In genomic region chr18:55449412-55450140, GRCh38 we compare ENCODE assay signal across 21 cellular contexts.
"Had no signal": no experiment of that assay in that cellular context is flagged by ENCODE, and none has a peak within 500 bp of the region (broad histone marks: within the 10 kb centered on the region; RNA-seq: fewer than 3 reads in every experiment).

No MANE protein-coding gene starts in this region.

- H3K9ac ChIP-seq: neural progenitor cell had no signal

- H3K4me3 ChIP-seq: dorsolateral prefrontal cortex, gastrocnemius medialis, mucosa of descending colon, neural progenitor cell, pancreas, stomach had no signal

- H3K4me1 ChIP-seq: pancreas had no signal

- H3K27ac ChIP-seq: neural progenitor cell, pancreas, stomach had no signal

- H3K4me3 Mint-ChIP-seq: naive thymus-derived CD8-positive, alpha-beta T cell; neural progenitor cell; type B pancreatic cell had no signal

- ATAC-seq: esophagus mucosa; gastrocnemius medialis; left lobe of liver; mucosa of descending colon; naive thymus-derived CD8-positive, alpha-beta T cell; pancreas; right cardiac atrium had no signal

- H2AFZ ChIP-seq: neural progenitor cell had no signal

- H3K4me2 ChIP-seq: neural progenitor cell had no signal

- H3K36me3 ChIP-seq: gastrocnemius medialis, neural progenitor cell, pancreas, stomach had no signal

- H3K27ac Mint-ChIP-seq: naive thymus-derived CD8-positive, alpha-beta T cell; neural progenitor cell; progenitor cell of endocrine pancreas; type B pancreatic cell had no signal

- DNase-seq: cortex of kidney; dorsolateral prefrontal cortex; effector CD8-positive, alpha-beta T cell; gastrocnemius medialis; glutamatergic neuron; islet precursor cell; mammary epithelial cell; mucosa of descending colon; naive thymus-derived CD8-positive, alpha-beta T cell; nucleus accumbens; pancreas; right cardiac atrium; small intestine; stimulated activated CD4-positive, alpha-beta T cell treated with anti-CD3 and anti-CD28 coated beads, Interleukin-12 subunit alpha, Interleukin-12 subunit beta, amount 100 ng/mL, for 4 hours; stimulated activated naive CD4-positive, alpha-beta T cell; stomach had no signal

- H3K27me3 Mint-ChIP-seq: progenitor cell of endocrine pancreas, type B pancreatic cell had no signal

- H3K9me3 ChIP-seq: gastrocnemius medialis, pancreas had no signal

- H3K27me3 ChIP-seq: dorsolateral prefrontal cortex, gastrocnemius medialis, neural progenitor cell, pancreas, stomach had no signal
